ENCODE assay signal across 16 cellular contexts in the genomic region with DNA sequence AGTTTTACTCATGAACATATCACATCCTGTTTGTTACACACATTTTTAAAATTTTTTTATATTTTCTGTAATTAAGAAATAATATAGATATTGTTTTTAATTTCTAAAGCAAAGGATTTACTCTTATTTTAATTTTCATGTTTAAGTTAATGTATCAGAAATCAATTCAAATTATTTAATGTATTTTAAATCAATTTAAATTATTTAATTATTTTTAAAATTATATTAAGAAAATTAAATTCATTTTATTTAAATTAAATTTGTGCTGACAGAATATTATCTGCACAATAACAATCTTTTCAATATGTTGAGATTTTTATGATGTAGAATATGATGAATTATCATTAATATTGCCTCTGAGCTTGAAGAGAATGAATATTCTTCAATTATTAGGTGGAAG.
DNase-seq lines count a peak whose midpoint lies in the region; ATAC-seq, FAIRE-seq and TF ChIP-seq lines count a peak whose summit lies in the region.
"Had no signal": no experiment of that assay in that cellular context is flagged by ENCODE, and none has a peak within 500 bp of the region (broad histone marks: within the 10 kb centered on the region; RNA-seq: fewer than 3 reads in every experiment).

No MANE protein-coding gene starts in this region.

- H3K27ac ChIP-seq in osteoblast (ENCODE audit: low read depth, low read length) = no peak overlapping the region
- H3K27ac ChIP-seq: C4-2B, GM23248 had no signal

- H3K4me3 ChIP-seq in osteoblast (ENCODE audit: insufficient read depth, low read length) = no peak overlapping the region
- H3K4me3 ChIP-seq: GM23248, HAP-1 had no signal

- H3K36me3 ChIP-seq in osteoblast (ENCODE audit: insufficient read depth, low read length) = no peaks in the 10 kb centered on the region
- H3K36me3 ChIP-seq: HAP-1 had no signal

- H3K4me2 ChIP-seq in osteoblast (ENCODE audit: insufficient read depth, low read length) = no peak overlapping the region

- no peak for TF ChIP-seq CTCF in osteoblast (IDR thresholded peaks at IDR 0.05; ENCODE audit: extremely low read depth, low read depth, low read length)

- no peaks in the 10 kb centered on the region for H3K27me3 ChIP-seq in osteoblast (ENCODE audit: insufficient read depth, low read length)

- FAIRE-seq in RCC 7860 (lab: Jason Lieb, UNC) (peak; percentile 84), endometrium (lab: Jason Lieb, UNC) (peak; percentile 94)
- FAIRE-seq: D721Med, GM19239 had no signal

- no peaks in the 10 kb centered on the region for H3K9me3 ChIP-seq in osteoblast (ENCODE audit: low read depth, low read length)
- H3K9me3 ChIP-seq: Caco-2, HAP-1 had no signal

- no peaks in the 10 kb centered on the region for H3K79me2 ChIP-seq in osteoblast (ENCODE audit: insufficient read depth, low read length)

- no peaks in the 10 kb centered on the region for H4K20me1 ChIP-seq in osteoblast (ENCODE audit: insufficient read depth, low read length)

- H2AFZ ChIP-seq in osteoblast (ENCODE audit: low read length) = no peak overlapping the region
- H2AFZ ChIP-seq: GM23248 had no signal

- H3K4me1 ChIP-seq in osteoblast (ENCODE audit: insufficient read depth, low read length) = no peaks in the 10 kb centered on the region
- H3K4me1 ChIP-seq: Caco-2, HAP-1 had no signal

- ATAC-seq in activated CD4-positive, CD25-positive, alpha-beta regulatory T cell treated with anti-CD3 and anti-CD28 coated beads, Interleukin-2, amount 50 U/mL, for 24 hours = no peak
- no peak for ATAC-seq in SK-N-SH treated with all-trans-retinoic acid at 6 μM for 48 hours

- no peak for DNase-seq in RCC 7860 (ENCODE audit: low spot score)
- peak; percentile 1 for DNase-seq in osteoblast (ENCODE audit: insufficient read length, low spot score, missing footprints)
- no peak for DNase-seq in GM19238 (ENCODE audit: insufficient read length, low spot score)
- DNase-seq: ACHN; AML-193; Caco-2; CD4-positive, alpha-beta T cell; GF-D8; GM23248 had no signal

TF ChIP-seq in SK-N-SH treated with all-trans-retinoic acid at 6 μM for 48 hours, 23 proteins besides CTCF, POLR2A, EP300 and RAD21:
- TF ChIP-seq, protein P1, sequence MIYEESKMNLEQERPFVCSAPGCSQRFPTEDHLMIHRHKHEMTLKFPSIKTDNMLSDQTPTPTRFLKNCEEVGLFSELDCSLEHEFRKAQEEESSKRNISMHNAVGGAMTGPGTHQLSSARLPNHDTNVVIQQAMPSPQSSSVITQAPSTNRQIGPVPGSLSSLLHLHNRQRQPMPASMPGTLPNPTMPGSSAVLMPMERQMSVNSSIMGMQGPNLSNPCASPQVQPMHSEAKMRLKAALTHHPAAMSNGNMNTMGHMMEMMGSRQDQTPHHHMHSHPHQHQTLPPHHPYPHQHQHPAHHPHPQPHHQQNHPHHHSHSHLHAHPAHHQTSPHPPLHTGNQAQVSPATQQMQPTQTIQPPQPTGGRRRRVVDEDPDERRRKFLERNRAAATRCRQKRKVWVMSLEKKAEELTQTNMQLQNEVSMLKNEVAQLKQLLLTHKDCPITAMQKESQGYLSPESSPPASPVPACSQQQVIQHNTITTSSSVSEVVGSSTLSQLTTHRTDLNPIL (CRISPR knock-in tag; IDR thresholded peaks at IDR 0.05; ENCODE audit: low read depth) = no peak
- TF ChIP-seq ZC3H10 (CRISPR knock-in tag; IDR thresholded peaks at IDR 0.05) (no peak), CSDC2 (CRISPR knock-in tag; IDR thresholded peaks at IDR 0.05) (no peak), GLIS3 (CRISPR knock-in tag; IDR thresholded peaks at IDR 0.05) (no peak), TOX (CRISPR knock-in tag; IDR thresholded peaks at IDR 0.05; ENCODE audit: borderline replicate concordance) (no peak), TCF4 (CRISPR knock-in tag; IDR thresholded peaks at IDR 0.05; ENCODE audit: borderline replicate concordance) (no peak), RARB (CRISPR knock-in tag; IDR thresholded peaks at IDR 0.05) (no peak), ISL1 (CRISPR knock-in tag; IDR thresholded peaks at IDR 0.05) (no peak), ZFP3 (CRISPR knock-in tag; IDR thresholded peaks at IDR 0.05) (no peak), ZNF565 (CRISPR knock-in tag; conservative IDR thresholded peaks at IDR 0.05; ENCODE audit: low read depth) (no peak)
- TF ChIP-seq, protein P2, sequence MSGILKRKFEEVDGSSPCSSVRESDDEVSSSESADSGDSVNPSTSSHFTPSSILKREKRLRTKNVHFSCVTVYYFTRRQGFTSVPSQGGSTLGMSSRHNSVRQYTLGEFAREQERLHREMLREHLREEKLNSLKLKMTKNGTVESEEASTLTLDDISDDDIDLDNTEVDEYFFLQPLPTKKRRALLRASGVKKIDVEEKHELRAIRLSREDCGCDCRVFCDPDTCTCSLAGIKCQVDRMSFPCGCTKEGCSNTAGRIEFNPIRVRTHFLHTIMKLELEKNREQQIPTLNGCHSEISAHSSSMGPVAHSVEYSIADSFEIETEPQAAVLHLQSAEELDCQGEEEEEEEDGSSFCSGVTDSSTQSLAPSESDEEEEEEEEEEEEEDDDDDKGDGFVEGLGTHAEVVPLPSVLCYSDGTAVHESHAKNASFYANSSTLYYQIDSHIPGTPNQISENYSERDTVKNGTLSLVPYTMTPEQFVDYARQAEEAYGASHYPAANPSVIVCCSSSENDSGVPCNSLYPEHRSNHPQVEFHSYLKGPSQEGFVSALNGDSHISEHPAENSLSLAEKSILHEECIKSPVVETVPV (CRISPR knock-in tag; IDR thresholded peaks at IDR 0.05) = no peak
- TF ChIP-seq, protein P3, sequence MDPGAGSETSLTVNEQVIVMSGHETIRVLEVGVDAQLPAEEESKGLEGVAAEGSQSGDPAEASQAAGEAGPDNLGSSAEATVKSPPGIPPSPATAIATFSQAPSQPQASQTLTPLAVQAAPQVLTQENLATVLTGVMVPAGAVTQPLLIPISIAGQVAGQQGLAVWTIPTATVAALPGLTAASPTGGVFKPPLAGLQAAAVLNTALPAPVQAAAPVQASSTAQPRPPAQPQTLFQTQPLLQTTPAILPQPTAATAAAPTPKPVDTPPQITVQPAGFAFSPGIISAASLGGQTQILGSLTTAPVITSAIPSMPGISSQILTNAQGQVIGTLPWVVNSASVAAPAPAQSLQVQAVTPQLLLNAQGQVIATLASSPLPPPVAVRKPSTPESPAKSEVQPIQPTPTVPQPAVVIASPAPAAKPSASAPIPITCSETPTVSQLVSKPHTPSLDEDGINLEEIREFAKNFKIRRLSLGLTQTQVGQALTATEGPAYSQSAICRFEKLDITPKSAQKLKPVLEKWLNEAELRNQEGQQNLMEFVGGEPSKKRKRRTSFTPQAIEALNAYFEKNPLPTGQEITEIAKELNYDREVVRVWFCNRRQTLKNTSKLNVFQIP (CRISPR knock-in tag; IDR thresholded peaks at IDR 0.05; ENCODE audit: borderline replicate concordance, low read depth) = no peak
